ENCODE assay signal across 1 cellular context in genomic region chr3:194375473-194375872, GRCh38.
TF ChIP-seq lines count a peak whose summit lies in the region.

No MANE protein-coding gene starts in this region.

TF ChIP-seq in H1, 55 proteins besides CTCF, POLR2A, EP300 and RAD21:
- TF ChIP-seq SIRT6 (IDR thresholded peaks at IDR 0.05; ENCODE audit: low read length) (no peak), TAF1 (IDR thresholded peaks at IDR 0.05; ENCODE audit: low read depth, low read length) (no peak), ATF3 (IDR thresholded peaks at IDR 0.05; ENCODE audit: insufficient read depth, low read depth, low read length) (no peak), ZNF274 (IDR thresholded peaks at IDR 0.05; ENCODE audit: borderline replicate concordance, extremely low read depth, low read length) (no peak), FOSL1 (IDR thresholded peaks at IDR 0.05; ENCODE audit: insufficient read depth, low read depth, low read length) (no peak), CEBPB (IDR thresholded peaks at IDR 0.05; ENCODE audit: low read depth, low read length) (no peak), SUZ12 (IDR thresholded peaks at IDR 0.05; ENCODE audit: low read length) (no peak), TAF7 (optimal IDR thresholded peaks at IDR 0.05; ENCODE audit: borderline replicate concordance, low read depth, low read length) (no peak), SP1 (IDR thresholded peaks at IDR 0.05; ENCODE audit: low read depth, low read length) (no peak), TEAD4 (IDR thresholded peaks at IDR 0.05; ENCODE audit: low read depth, low read length) (no peak), RBBP5 (IDR thresholded peaks at IDR 0.05; ENCODE audit: borderline replicate concordance, low read depth, low read length) (no peak), MAX (IDR thresholded peaks at IDR 0.05) (no peak), RXRA (IDR thresholded peaks at IDR 0.05; ENCODE audit: insufficient read depth, low read depth, low read length) (no peak), CREB1 (IDR thresholded peaks at IDR 0.05) (no peak)
